8 cellular contexts compared by ENCODE assay signal in the genomic region with DNA sequence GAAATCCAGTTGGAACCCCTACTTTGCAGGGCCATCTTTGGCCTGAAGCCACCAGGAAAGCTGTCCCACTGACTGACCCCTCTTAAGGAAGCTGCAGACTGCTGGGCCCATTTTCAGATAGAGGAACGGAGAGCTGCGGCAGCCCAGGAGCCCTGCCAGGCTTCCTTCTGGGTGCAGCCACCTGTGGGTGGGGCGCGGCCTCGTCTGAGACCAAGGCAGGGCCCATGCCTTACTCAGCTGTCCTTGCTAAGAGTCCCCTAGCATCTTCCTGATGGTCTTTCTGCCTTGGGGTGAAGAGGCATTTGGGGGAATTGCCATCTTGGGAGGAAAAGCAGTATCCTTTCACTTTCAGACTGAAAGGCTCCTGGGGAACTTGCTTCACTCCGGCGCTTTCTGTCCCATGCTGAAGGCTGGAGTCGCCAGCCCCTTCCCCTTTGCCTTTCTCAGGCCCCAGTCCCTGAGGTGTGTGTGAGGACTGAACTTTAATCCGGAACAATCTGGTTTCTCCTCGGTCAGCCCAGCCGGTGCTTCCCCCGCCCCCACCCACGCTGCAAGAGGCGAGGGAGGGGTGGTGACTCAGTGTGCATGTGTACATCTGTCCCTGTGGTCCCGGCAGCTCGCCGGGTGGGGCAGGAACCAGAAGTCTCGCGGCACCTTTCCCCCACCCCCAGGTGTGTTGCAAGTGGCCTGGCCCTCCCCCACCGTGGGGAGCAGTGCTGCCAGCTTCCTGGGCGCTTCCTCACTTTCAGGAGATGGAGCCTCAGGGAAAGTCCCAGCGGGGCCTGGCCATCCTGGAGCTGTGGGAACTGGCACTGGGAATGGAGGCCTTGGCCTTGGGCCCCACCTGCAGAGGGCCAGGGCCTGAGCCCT.
DNase-seq lines count a peak whose midpoint lies in the region; ATAC-seq lines count a peak whose summit lies in the region.

No MANE protein-coding gene starts in this region.

- H3K36me3 ChIP-seq in iPS-20b (ENCODE audit: insufficient read depth, low read depth, low read length) = peaks cover 73% of the 10 kb centered on the region

- H3K27me3 ChIP-seq in iPS-20b (ENCODE audit: insufficient read depth, low read length) = 0 out of 2 replicates have a peak, but pooled peaks cover 4% of the 10 kb centered on the region

- no peak overlapping the region for H3K4me3 ChIP-seq in iPS-20b (ENCODE audit: low read length)

- H3K36me3 Mint-ChIP-seq in activated naive CD8-positive, alpha-beta T cell treated with anti-CD3 and anti-CD28 coated beads, Interleukin-2, amount 50 U/mL, for 24 hours (ENCODE audit: low read depth) = peaks cover 76% of the 10 kb centered on the region

- peak overlapping the region; percentile 8; the same call in 1 of the 2 replicates for H3K9ac ChIP-seq in iPS-20b (ENCODE audit: low read depth, low read length)

- no peak overlapping the region for H3K27ac ChIP-seq in iPS-20b (ENCODE audit: low read length)

- H3K4me3 Mint-ChIP-seq in activated naive CD8-positive, alpha-beta T cell treated with anti-CD3 and anti-CD28 coated beads, Interleukin-2, amount 50 U/mL, for 24 hours = peak overlapping the region; percentile 98

- peaks cover 30% of the 10 kb centered on the region for H3K4me1 ChIP-seq in iPS-20b (ENCODE audit: insufficient read depth, low read length)

- H3K27me3 Mint-ChIP-seq in activated naive CD8-positive, alpha-beta T cell treated with anti-CD3 and anti-CD28 coated beads, Interleukin-2, amount 50 U/mL, for 24 hours = no peaks in the 10 kb centered on the region

- peaks cover 41% of the 10 kb centered on the region for H3K4me1 Mint-ChIP-seq in activated naive CD8-positive, alpha-beta T cell treated with anti-CD3 and anti-CD28 coated beads, Interleukin-2, amount 50 U/mL, for 24 hours

- DNase-seq in HS-27A (ENCODE audit: low read depth) (peak; percentile 68), SW480 (ENCODE audit: low spot score) (peak; percentile 95), NCI-H748 treated with DMSO at 0.1 percent for 48 hours (lab: John Stamatoyannopoulos, UW) (no peak)
- peak; percentile 91 for DNase-seq in activated naive CD8-positive, alpha-beta T cell treated with anti-CD3 and anti-CD28 coated beads, Interleukin-2, amount 50 U/mL, for 24 hours
- peak; percentile 95 for DNase-seq in stimulated activated CD4-positive, alpha-beta T cell treated with anti-CD3 and anti-CD28 coated beads, Interleukin-15, amount 100 ng/mL, for 24 hours

- peak; percentile 41 for ATAC-seq in GM18517 (IDR thresholded peaks at IDR 0.05; ENCODE audit: unreplicated experiment)
- peak; percentile 35 for ATAC-seq in activated naive CD8-positive, alpha-beta T cell treated with anti-CD3 and anti-CD28 coated beads, Interleukin-2, amount 50 U/mL, for 24 hours
- ATAC-seq in HG03159 (IDR thresholded peaks at IDR 0.05; ENCODE audit: unreplicated experiment) = no peak

- H3K27ac Mint-ChIP-seq in activated naive CD8-positive, alpha-beta T cell treated with anti-CD3 and anti-CD28 coated beads, Interleukin-2, amount 50 U/mL, for 24 hours = peak overlapping the region; percentile 98

- H3K9me3 ChIP-seq in iPS-20b (ENCODE audit: insufficient read depth, low read depth, low read length) = no peaks in the 10 kb centered on the region

- H3K9me3 Mint-ChIP-seq in activated naive CD8-positive, alpha-beta T cell treated with anti-CD3 and anti-CD28 coated beads, Interleukin-2, amount 50 U/mL, for 24 hours = no peaks in the 10 kb centered on the region
